In the genomic region with DNA sequence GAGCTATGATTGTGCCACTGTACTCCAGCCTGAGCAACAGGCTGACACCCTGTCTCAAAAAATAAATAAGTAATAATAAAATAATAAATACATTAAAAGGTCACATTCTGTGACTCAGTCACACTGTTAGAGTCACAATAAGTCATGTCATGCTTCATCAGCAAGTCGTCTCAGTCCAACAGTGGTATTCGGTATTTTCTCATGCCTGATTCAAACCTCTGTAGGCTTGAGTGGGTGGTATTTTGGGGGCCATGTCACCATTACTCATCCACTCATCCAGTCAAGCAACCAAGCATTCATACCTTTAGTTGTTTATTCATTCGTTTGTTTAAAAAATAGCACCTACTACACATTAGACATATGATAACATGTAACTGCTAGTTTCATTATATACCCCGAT, we compare ENCODE assay signal across 26 cellular contexts. TPM values are rescaled to one million over a fixed set of nuclear protein-coding genes. Genes with fewer than 3 reads are reported as not detected.
DNase-seq lines count a peak whose midpoint lies in the region; ATAC-seq and TF ChIP-seq lines count a peak whose summit lies in the region.
"Had no signal": no experiment of that assay in that cellular context is flagged by ENCODE, and none has a peak within 500 bp of the region (broad histone marks: within the 10 kb centered on the region; RNA-seq: fewer than 3 reads in every experiment).

No MANE protein-coding gene starts in this region.

- no peaks in the 10 kb centered on the region for H3K9me2 ChIP-seq in GM23338 (ENCODE audit: insufficient read depth)

- H3K9me3 Mint-ChIP-seq in GM23338 = no peaks in the 10 kb centered on the region; the same call in 2 of the 3 replicates
- H3K9me3 Mint-ChIP-seq: central memory CD8-positive, alpha-beta T cell had no signal

- H4K20me1 ChIP-seq in GM23338 (replicated peaks; ENCODE audit: insufficient read depth) = no peaks in the 10 kb centered on the region

- H3K36me3 Mint-ChIP-seq in GM23338 (ENCODE audit: low read depth) = no peaks in the 10 kb centered on the region
- H3K36me3 Mint-ChIP-seq: activated CD8-positive, alpha-beta memory T cell treated with anti-CD3 and anti-CD28 coated beads, Interleukin-2, amount 10 ng/mL, durations not matched to agents 7 days and 5 days had no signal

- H3K27me3 ChIP-seq in SJSA1 (replicated peaks) (no peaks in the 10 kb centered on the region), GM23338 (ENCODE audit: insufficient read depth) (no peaks in the 10 kb centered on the region)

- H3K4me1 ChIP-seq in SJSA1 (replicated peaks) (no peaks in the 10 kb centered on the region; the same call in 1 of the 2 replicates), GM23338 (ENCODE audit: insufficient read depth) (no peaks in the 10 kb centered on the region)
- H3K4me1 ChIP-seq: heart left ventricle had no signal

- H3K27ac ChIP-seq in SJSA1 = peak overlapping the region; percentile 45; the same call in 1 of the 2 replicates
- no peak overlapping the region for H3K27ac ChIP-seq in GM23338 (ENCODE audit: low read depth)
- H3K27ac ChIP-seq: dorsolateral prefrontal cortex, heart left ventricle had no signal

- 68 to 82% methylated on average over 4 of the region's 4 CpGs for WGBS in lower leg skin, 2 donors

- H3K79me2 ChIP-seq in GM23338 (replicated peaks; ENCODE audit: insufficient read depth) = no peaks in the 10 kb centered on the region

- no peak overlapping the region for H3K4me3 ChIP-seq in SJSA1
- no peak overlapping the region for H3K4me3 ChIP-seq in fibroblast of mammary gland (ENCODE audit: control insufficient read depth, low read depth, low read length)
- no peak overlapping the region for H3K4me3 ChIP-seq in GM23338
- H3K4me3 ChIP-seq in lower leg skin (ENCODE audit: low read depth, poor library complexity, severe bottlenecking) = no peak overlapping the region
- H3K4me3 ChIP-seq: dorsolateral prefrontal cortex, heart left ventricle had no signal

- ATAC-seq in GM23338 = no peak
- ATAC-seq: activated CD8-positive, alpha-beta memory T cell treated with anti-CD3 and anti-CD28 coated beads, Interleukin-2, amount 10 ng/mL, durations not matched to agents 7 days and 5 days; heart left ventricle; left colon; sciatic nerve had no signal

- no peaks in the 10 kb centered on the region for H3K9me3 ChIP-seq in SJSA1 (replicated peaks)
- H3K9me3 ChIP-seq: heart left ventricle had no signal

- H3K36me3 ChIP-seq in SJSA1 = no peaks in the 10 kb centered on the region
- no peaks in the 10 kb centered on the region for H3K36me3 ChIP-seq in GM23338 (ENCODE audit: insufficient read depth)
- H3K36me3 ChIP-seq: heart left ventricle had no signal

- TF ChIP-seq CTCF in fibroblast of mammary gland (conservative IDR thresholded peaks at IDR 0.05; ENCODE audit: control insufficient read depth, insufficient read depth, low read depth, low read length) (no peak), GM23338 (conservative IDR thresholded peaks at IDR 0.05; ENCODE audit: low read depth in 2 of 2) (no peak), lower leg skin (IDR thresholded peaks at IDR 0.05) (no peak)

- DNase-seq in A172 (ENCODE audit: low spot score) (peak; percentile 52), ELR (ENCODE audit: low read depth) (peak; percentile 83), SJSA1 (ENCODE audit: low read depth in 1 of 2, low spot score in 2 of 2) (peak; percentile 35 to 46), fibroblast of mammary gland (ENCODE audit: low read depth) (peak; percentile 58), GM23338 (ENCODE audit: low spot score) (no peak), lower leg skin (ENCODE audit: low spot score in 2 of 2) (no peak), GF-D8 (lab: John Stamatoyannopoulos, UW) (no peak)
- DNase-seq in stimulated activated CD4-positive, alpha-beta T cell treated with anti-CD3 and anti-CD28 coated beads, Interleukin-2, amount 100 ng/mL, for 24 hours = no peak
- DNase-seq: activated CD4-positive, alpha-beta T cell treated with anti-CD3 and anti-CD28 coated beads, Interleukin-2, amount 10 ng/mL, durations not matched to agents 24 days and 14 days; activated CD8-positive, alpha-beta memory T cell treated with anti-CD3 and anti-CD28 coated beads, Interleukin-2, amount 10 ng/mL, durations not matched to agents 7 days and 5 days; activated naive CD4-positive, alpha-beta T cell treated with anti-CD3 and anti-CD28 coated beads, Interleukin-2, amount 50 U/mL, for 16 hours; aorta; DMS79 treated with DMSO at 0.1 percent for 48 hours; dorsolateral prefrontal cortex; heart left ventricle; KG1; left colon; mesenchymal stem cell; NCI-H524; trophoblast cell had no signal

- intact Hi-C loops in lower leg skin (cut with DNase I; ENCODE audit: low total_unique reads) = no loop called here

- TF ChIP-seq POLR2A in lower leg skin (IDR thresholded peaks at IDR 0.05) = no peak

- H3K27me3 Mint-ChIP-seq in GM23338 (ENCODE audit: insufficient read depth, low read depth, poor library complexity) = no peaks in the 10 kb centered on the region

- H3F3A ChIP-seq in GM23338 (replicated peaks; ENCODE audit: low read depth) = no peaks in the 10 kb centered on the region

- H3K4me3 Mint-ChIP-seq in GM23338 = no peak overlapping the region
- H3K4me3 Mint-ChIP-seq: activated CD4-positive, alpha-beta T cell treated with anti-CD3 and anti-CD28 coated beads, Interleukin-2, amount 10 ng/mL, durations not matched to agents 24 days and 14 days; activated CD8-positive, alpha-beta memory T cell treated with anti-CD3 and anti-CD28 coated beads, Interleukin-2, amount 10 ng/mL, durations not matched to agents 7 days and 5 days; activated T-helper 1 cell treated with anti-CD3 and anti-CD28 coated beads, Interleukin-12 subunit alpha, Interleukin-12 subunit beta, Interleukin-2, Interleukin-4 antibody, amounts not matched to agents 30 ng/mL and 10 ng/mL and 1 ng/mL, durations not matched to agents 14 hours and 24 hours and 36 hours; central memory CD8-positive, alpha-beta T cell; T-helper 1 cell treated with Interleukin-12 subunit alpha and Interleukin-12 subunit beta and Interleukin-4 antibody, amounts not matched to agents 30 μg/mL and 1 μg/mL, for 36 hours had no signal

- H3K4me2 ChIP-seq in GM23338 = no peak overlapping the region

- H2AFZ ChIP-seq in GM23338 = no peak overlapping the region

- no peak overlapping the region for H3K27ac Mint-ChIP-seq in GM23338
- H3K27ac Mint-ChIP-seq: activated CD4-positive, alpha-beta T cell treated with anti-CD3 and anti-CD28 coated beads, Interleukin-2, amount 10 ng/mL, durations not matched to agents 24 days and 14 days; activated CD8-positive, alpha-beta memory T cell treated with anti-CD3 and anti-CD28 coated beads, Interleukin-2, amount 10 ng/mL, durations not matched to agents 7 days and 5 days; activated T-helper 1 cell treated with anti-CD3 and anti-CD28 coated beads, Interleukin-12 subunit alpha, Interleukin-12 subunit beta, Interleukin-2, Interleukin-4 antibody, amounts not matched to agents 30 ng/mL and 10 ng/mL and 1 ng/mL, durations not matched to agents 14 hours and 24 hours and 36 hours; T-helper 1 cell treated with Interleukin-12 subunit alpha and Interleukin-12 subunit beta and Interleukin-4 antibody, amounts not matched to agents 30 μg/mL and 1 μg/mL, for 36 hours had no signal

- H3K4me1 Mint-ChIP-seq in GM23338 = peaks cover 7% of the 10 kb centered on the region; the same call in 2 of the 3 replicates
- H3K4me1 Mint-ChIP-seq: central memory CD8-positive, alpha-beta T cell had no signal

TF ChIP-seq in GM23338, 12 proteins besides CTCF, POLR2A, EP300 and RAD21 (continues in another document):
- TF ChIP-seq REST (IDR thresholded peaks at IDR 0.05; ENCODE audit: unreplicated experiment) = no peak
- no peak for TF ChIP-seq ZNF331 (CRISPR knock-in tag; IDR thresholded peaks at IDR 0.05; ENCODE audit: low read depth)
- no peak for TF ChIP-seq JUNB (IDR thresholded peaks at IDR 0.05; ENCODE audit: unreplicated experiment)
- no peak for TF ChIP-seq CREB1 (CRISPR knock-in tag; IDR thresholded peaks at IDR 0.05; ENCODE audit: low read depth)
- no peak for TF ChIP-seq ETS1 (IDR thresholded peaks at IDR 0.05)
- no peak for TF ChIP-seq ZNF114 (CRISPR knock-in tag; IDR thresholded peaks at IDR 0.05)
- no peak for TF ChIP-seq NANOG (IDR thresholded peaks at IDR 0.05; ENCODE audit: borderline replicate concordance)

RNA-seq across cellular contexts. Expression of gene SUPT20HL2, which starts 46.9 kb away (rescaled TPM):
- not detected in 2 replicates for total RNA-seq in A172 (2014; rRNA removed; shearing (Covaris generic))
- not detected in 2 replicates for total RNA-seq in SJSA1 (2014; rRNA removed; shearing (Covaris generic))
- total RNA-seq in GM23338 (2014; rRNA removed; shearing (Covaris generic)) = not detected in 2 replicates
- polyA plus RNA-seq in GM23338 (2016; fragmentation: Nextera tagmentation; extraction: Ambion mirVana) = 0.08 TPM in 1 of 2 replicates, not detected in the other
- not detected for total RNA-seq in lower leg skin
- total RNA-seq: A673; activated CD8-positive, alpha-beta memory T cell treated with anti-CD3 and anti-CD28 coated beads, Interleukin-2, amount 10 ng/mL, durations not matched to agents 7 days and 5 days; activated T-helper 1 cell treated with anti-CD3 and anti-CD28 coated beads, Interleukin-12 subunit alpha, Interleukin-12 subunit beta, Interleukin-2, Interleukin-4 antibody, amounts not matched to agents 30 ng/mL and 10 ng/mL and 1 ng/mL, durations not matched to agents 14 hours and 24 hours and 36 hours; aorta; left colon; sciatic nerve had no signal
- polyA plus RNA-seq: aorta, BJ, heart left ventricle had no signal

Comparison
In these comparisons a context has a peak if more than half of its experiments do, and no peak if none do; other contexts are left out.
1. DNase-seq: peak in A172 (single experiment), ELR (single experiment), SJSA1 (2 of 2) and fibroblast of mammary gland (single experiment); none in GM23338 (single experiment), lower leg skin (0 of 2), GF-D8 (single experiment) and stimulated activated CD4-positive, alpha-beta T cell treated with anti-CD3 and anti-CD28 coated beads, Interleukin-2, amount 100 ng/mL, for 24 hours (0 of 2).